ENCODE assay signal across 24 cellular contexts in the genomic region with DNA sequence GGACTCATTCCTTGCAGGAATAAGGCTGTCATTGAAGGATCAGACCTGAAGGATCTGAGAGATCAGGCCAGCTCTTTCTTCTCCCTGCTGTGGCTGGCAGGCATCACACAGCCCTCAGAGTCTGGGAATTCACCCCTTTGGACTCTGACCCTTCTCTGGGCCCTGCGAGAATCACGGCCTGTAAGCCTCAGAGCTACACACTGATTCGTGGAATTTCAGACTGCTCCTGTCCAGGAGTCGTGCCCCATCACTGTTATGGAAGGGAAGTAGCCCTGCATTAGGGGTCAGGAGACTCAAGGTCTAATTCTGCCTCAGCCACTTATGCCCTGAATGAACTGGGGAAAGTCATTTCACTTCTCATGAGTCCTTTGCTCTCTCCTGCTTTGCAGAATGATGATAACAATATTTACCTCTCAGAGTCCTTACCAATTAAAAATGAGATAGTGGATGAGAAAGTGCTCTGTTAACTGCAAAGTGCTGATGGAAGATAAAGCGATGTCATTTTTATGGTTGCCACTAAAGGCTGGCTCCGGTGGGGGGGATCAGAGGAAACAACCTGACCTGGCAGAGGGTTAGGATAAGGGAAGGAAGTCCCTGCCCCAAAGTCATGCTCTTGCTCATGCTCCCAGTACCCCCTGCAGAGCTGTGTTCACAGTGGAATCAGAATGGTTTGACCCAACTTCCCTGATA.
DNase-seq lines count a peak whose midpoint lies in the region; ATAC-seq and TF ChIP-seq lines count a peak whose summit lies in the region.
"Had no signal": no experiment of that assay in that cellular context is flagged by ENCODE, and none has a peak within 500 bp of the region (broad histone marks: within the 10 kb centered on the region; RNA-seq: fewer than 3 reads in every experiment).

No MANE protein-coding gene starts in this region.

- H3K27me3 ChIP-seq in duodenal mucosa (ENCODE audit: control insufficient read depth in 1 of 2, insufficient read depth in 2 of 2, low read length in 2 of 2) (no peaks in the 10 kb centered on the region), thyroid gland (no peaks in the 10 kb centered on the region)
- H3K27me3 ChIP-seq: cardiac muscle cell, gastroesophageal sphincter, neutrophil had no signal

- H3K9me3 ChIP-seq in duodenal mucosa (ENCODE audit: control insufficient read depth in 1 of 2, low read length in 2 of 2) = no peaks in the 10 kb centered on the region
- H3K9me3 ChIP-seq in mucosa of descending colon = no peaks in the 10 kb centered on the region
- no peaks in the 10 kb centered on the region for H3K9me3 ChIP-seq in thyroid gland
- H3K9me3 ChIP-seq: gastroesophageal sphincter, neutrophil, psoas muscle had no signal

- intact Hi-C loops in mucosa of descending colon (cut with DNase I, micrococcal nuclease) = no loop called here
- intact Hi-C loops in thyroid gland (cut with DNase I) = loop anchor here (2.0 kb wide), 1 partner anchor 29 kb away; no protein-coding TSS in a partner anchor

- peak; percentile 45 for ATAC-seq in SK-N-SH treated with all-trans-retinoic acid at 6 μM for 48 hours
- peak; percentile 40 for ATAC-seq in mucosa of descending colon
- no peak for ATAC-seq in GM21515 (IDR thresholded peaks at IDR 0.05; ENCODE audit: unreplicated experiment)
- ATAC-seq: activated CD8-positive, alpha-beta T cell treated with anti-CD3 and anti-CD28 coated beads, Interleukin-2, amount 10 ng/mL, durations not matched to agents 7 days and 5 days; activated naive CD4-positive, alpha-beta T cell treated with anti-CD3 and anti-CD28 coated beads, Interleukin-2, amount 50 U/mL, for 72 hours; gastroesophageal sphincter; GM23338; psoas muscle; stimulated activated naive CD8-positive, alpha-beta T cell treated with anti-CD3 and anti-CD28 coated beads, Interleukin-15, amount 100 ng/mL, for 72 hours; T-helper 17 cell had no signal

- no peak overlapping the region for H3K27ac Mint-ChIP-seq in mesothelial cell of epicardium
- H3K27ac Mint-ChIP-seq: activated CD8-positive, alpha-beta T cell treated with anti-CD3 and anti-CD28 coated beads, Interleukin-2, amount 10 ng/mL, durations not matched to agents 7 days and 5 days; activated naive CD4-positive, alpha-beta T cell treated with anti-CD3 and anti-CD28 coated beads, Interleukin-2, amount 50 U/mL, for 72 hours; dendritic cell treated with granulocyte-macrophage colony-stimulating factor and Interleukin-4, amounts not matched to agents 40 ng/mL and 50 ng/mL, for 4 days; GM23338 had no signal

- no peak for DNase-seq in mucosa of descending colon
- no peak for DNase-seq in thyroid gland
- DNase-seq in mesothelial cell of epicardium (ENCODE audit: low spot score in 2 of 2, unreplicated experiment in 2 of 2) = no peak
- no peak for DNase-seq in effector CD4-positive, alpha-beta T cell
- DNase-seq in DMS79 (lab: John Stamatoyannopoulos, UW) = no peak
- DNase-seq: activated CD8-positive, alpha-beta T cell treated with anti-CD3 and anti-CD28 coated beads, Interleukin-2, amount 10 ng/mL, durations not matched to agents 7 days and 5 days; EL; hippocampal formation; IMR-90; NCI-H1092 treated with DMSO at 0.1 percent for 48 hours; NCI-H187; psoas muscle; stimulated activated naive CD8-positive, alpha-beta T cell treated with anti-CD3 and anti-CD28 coated beads, Interleukin-15, amount 100 ng/mL, for 72 hours; T-helper 17 cell had no signal

- no peak overlapping the region for H3K9ac ChIP-seq in duodenal mucosa (ENCODE audit: low read depth in 1 of 2, low read length in 2 of 2)

- no peak for TF ChIP-seq POLR2A in thyroid gland (IDR thresholded peaks at IDR 0.05)

- H3K4me3 Mint-ChIP-seq in mesothelial cell of epicardium = no peak overlapping the region
- H3K4me3 Mint-ChIP-seq: activated CD8-positive, alpha-beta T cell treated with anti-CD3 and anti-CD28 coated beads, Interleukin-2, amount 10 ng/mL, durations not matched to agents 7 days and 5 days; dendritic cell treated with granulocyte-macrophage colony-stimulating factor and Interleukin-4, amounts not matched to agents 40 ng/mL and 50 ng/mL, for 4 days; GM23338; stimulated activated naive CD8-positive, alpha-beta T cell treated with anti-CD3 and anti-CD28 coated beads, Interleukin-15, amount 100 ng/mL, for 72 hours; T-helper 17 cell had no signal

- no peaks in the 10 kb centered on the region for H3K36me3 Mint-ChIP-seq in mesothelial cell of epicardium
- H3K36me3 Mint-ChIP-seq: activated naive CD4-positive, alpha-beta T cell treated with anti-CD3 and anti-CD28 coated beads, Interleukin-2, amount 50 U/mL, for 72 hours had no signal

- no peak for TF ChIP-seq CTCF in mucosa of descending colon (IDR thresholded peaks at IDR 0.05)
- TF ChIP-seq CTCF in thyroid gland (IDR thresholded peaks at IDR 0.05) = no peak
- no peak for TF ChIP-seq CTCF in mesothelial cell of epicardium (IDR thresholded peaks at IDR 0.05; ENCODE audit: unreplicated experiment)

- H3K9me3 Mint-ChIP-seq in mesothelial cell of epicardium = no peaks in the 10 kb centered on the region
- H3K9me3 Mint-ChIP-seq: activated naive CD4-positive, alpha-beta T cell treated with anti-CD3 and anti-CD28 coated beads, Interleukin-2, amount 50 U/mL, for 72 hours; dendritic cell treated with granulocyte-macrophage colony-stimulating factor and Interleukin-4, amounts not matched to agents 40 ng/mL and 50 ng/mL, for 4 days; GM23338; stimulated activated naive CD8-positive, alpha-beta T cell treated with anti-CD3 and anti-CD28 coated beads, Interleukin-15, amount 100 ng/mL, for 72 hours had no signal

- H3K27me3 Mint-ChIP-seq in mesothelial cell of epicardium (ENCODE audit: low read depth) = peaks cover 94% of the 10 kb centered on the region
- H3K27me3 Mint-ChIP-seq: stimulated activated naive CD8-positive, alpha-beta T cell treated with anti-CD3 and anti-CD28 coated beads, Interleukin-15, amount 100 ng/mL, for 72 hours had no signal

- peak overlapping the region; percentile 17 for H3K27ac ChIP-seq in duodenal mucosa (ENCODE audit: low read depth, low read length)
- peak overlapping the region; percentile 41 to 77 (median 55) for H3K27ac ChIP-seq in thyroid gland
- H3K27ac ChIP-seq: cardiac muscle cell, gastroesophageal sphincter, neutrophil, psoas muscle, RWPE1 had no signal

- H3K36me3 ChIP-seq in duodenal mucosa (ENCODE audit: control insufficient read depth in 1 of 2, insufficient read depth in 2 of 2, low read length in 2 of 2) (peaks cover 4 to 39% of the 10 kb centered on the region in 2 donors), mucosa of descending colon (ENCODE audit: low read depth) (no peaks in the 10 kb centered on the region), thyroid gland (no peaks in the 10 kb centered on the region)
- H3K36me3 ChIP-seq: neutrophil had no signal

- peaks cover 24% of the 10 kb centered on the region for H3K4me1 Mint-ChIP-seq in mesothelial cell of epicardium
- H3K4me1 Mint-ChIP-seq: stimulated activated naive CD8-positive, alpha-beta T cell treated with anti-CD3 and anti-CD28 coated beads, Interleukin-15, amount 100 ng/mL, for 72 hours had no signal

- no peak overlapping the region for H3K4me3 ChIP-seq in duodenal mucosa (ENCODE audit: low read depth in 1 of 2, low read length in 2 of 2)
- H3K4me3 ChIP-seq in mucosa of descending colon = no peak overlapping the region
- H3K4me3 ChIP-seq in thyroid gland (replicated peaks in 1 of 3) = no peak overlapping the region
- H3K4me3 ChIP-seq: cardiac muscle cell, gastroesophageal sphincter, GM23338, psoas muscle had no signal

- peaks cover 18 to 22% of the 10 kb centered on the region in 2 donors for H3K4me1 ChIP-seq in duodenal mucosa (ENCODE audit: control insufficient read depth in 1 of 2, insufficient read depth in 2 of 2, low read length in 2 of 2)
- H3K4me1 ChIP-seq in mucosa of descending colon (ENCODE audit: low read depth) = peaks cover 2% of the 10 kb centered on the region
- H3K4me1 ChIP-seq in thyroid gland = peaks cover 13 to 17% of the 10 kb centered on the region in 2 donors

- 76 to 87% methylated on average over 6 of the region's 6 CpGs for WGBS in thyroid gland, 2 donors

TF ChIP-seq in SK-N-SH treated with all-trans-retinoic acid at 6 μM for 48 hours, 23 proteins besides CTCF, POLR2A, EP300 and RAD21:
- TF ChIP-seq, protein P1, sequence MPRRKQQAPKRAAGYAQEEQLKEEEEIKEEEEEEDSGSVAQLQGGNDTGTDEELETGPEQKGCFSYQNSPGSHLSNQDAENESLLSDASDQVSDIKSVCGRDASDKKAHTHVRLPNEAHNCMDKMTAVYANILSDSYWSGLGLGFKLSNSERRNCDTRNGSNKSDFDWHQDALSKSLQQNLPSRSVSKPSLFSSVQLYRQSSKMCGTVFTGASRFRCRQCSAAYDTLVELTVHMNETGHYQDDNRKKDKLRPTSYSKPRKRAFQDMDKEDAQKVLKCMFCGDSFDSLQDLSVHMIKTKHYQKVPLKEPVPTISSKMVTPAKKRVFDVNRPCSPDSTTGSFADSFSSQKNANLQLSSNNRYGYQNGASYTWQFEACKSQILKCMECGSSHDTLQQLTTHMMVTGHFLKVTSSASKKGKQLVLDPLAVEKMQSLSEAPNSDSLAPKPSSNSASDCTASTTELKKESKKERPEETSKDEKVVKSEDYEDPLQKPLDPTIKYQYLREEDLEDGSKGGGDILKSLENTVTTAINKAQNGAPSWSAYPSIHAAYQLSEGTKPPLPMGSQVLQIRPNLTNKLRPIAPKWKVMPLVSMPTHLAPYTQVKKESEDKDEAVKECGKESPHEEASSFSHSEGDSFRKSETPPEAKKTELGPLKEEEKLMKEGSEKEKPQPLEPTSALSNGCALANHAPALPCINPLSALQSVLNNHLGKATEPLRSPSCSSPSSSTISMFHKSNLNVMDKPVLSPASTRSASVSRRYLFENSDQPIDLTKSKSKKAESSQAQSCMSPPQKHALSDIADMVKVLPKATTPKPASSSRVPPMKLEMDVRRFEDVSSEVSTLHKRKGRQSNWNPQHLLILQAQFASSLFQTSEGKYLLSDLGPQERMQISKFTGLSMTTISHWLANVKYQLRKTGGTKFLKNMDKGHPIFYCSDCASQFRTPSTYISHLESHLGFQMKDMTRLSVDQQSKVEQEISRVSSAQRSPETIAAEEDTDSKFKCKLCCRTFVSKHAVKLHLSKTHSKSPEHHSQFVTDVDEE (CRISPR knock-in tag; IDR thresholded peaks at IDR 0.05) = peak; percentile 48; the same call in 1 of the 2 replicates
- TF ChIP-seq ESRRG (CRISPR knock-in tag; IDR thresholded peaks at IDR 0.05) (peak; percentile 62; the same call in 1 of the 2 replicates), CSDC2 (CRISPR knock-in tag; IDR thresholded peaks at IDR 0.05) (no peak), TCF4 (CRISPR knock-in tag; IDR thresholded peaks at IDR 0.05; ENCODE audit: borderline replicate concordance) (peak; percentile 87), SNAI2 (CRISPR knock-in tag; IDR thresholded peaks at IDR 0.05) (0 out of 2 replicates have a peak, but pooled peaks have one; percentile 57)
